In genomic region chr5:157025093-157025698, GRCh38 we compare ENCODE assay signal across 10 cellular contexts. TPM values are rescaled to one million over a fixed set of nuclear protein-coding genes. Genes with fewer than 3 reads are reported as not detected.
DNase-seq lines count a peak whose midpoint lies in the region; ATAC-seq, FAIRE-seq and TF ChIP-seq lines count a peak whose summit lies in the region.
"Had no signal": no experiment of that assay in that cellular context is flagged by ENCODE, and none has a peak within 500 bp of the region (broad histone marks: within the 10 kb centered on the region; RNA-seq: fewer than 3 reads in every experiment).

No MANE protein-coding gene starts in this region.

- intact Hi-C loops in right lobe of liver (cut with DNase I) (no loop called here), HepG2 (cut with micrococcal nuclease; ENCODE audit: unreplicated experiment) (no loop called here), upper lobe of right lung (cut with DNase I) (no loop called here)
- intact Hi-C loops in naive thymus-derived CD4-positive, alpha-beta T cell (cut with micrococcal nuclease), result loop anchor here (1.0 to 10.0 kb wide), 13 partner anchors 14 to 247 kb away; partner anchors contain the start of genes HAVCR2 (in 2 of the 2), ITK (in 1 of the 2) and MED7 (in 1 of the 2)

- H3K27me3 ChIP-seq in right lobe of liver (no peaks in the 10 kb centered on the region), HepG2 (ENCODE audit: control insufficient read depth in 1 of 2, insufficient read depth in 2 of 2, low read length in 2 of 2) (no peaks in the 10 kb centered on the region; a peak in 1 of 5 replicates), upper lobe of right lung (no peaks in the 10 kb centered on the region)
- H3K27me3 ChIP-seq in naive thymus-derived CD4-positive, alpha-beta T cell (ENCODE audit: control insufficient read depth in 2 of 2, insufficient read depth in 2 of 2, low read length in 2 of 2), result no peaks in the 10 kb centered on the region

- CTCF ChIA-PET in HepG2 (lab: Yijun Ruan, JAX; ENCODE audit: low intra/inter-chr PET ratio, low total read pairs), result no interaction called here
- CTCF ChIA-PET in naive thymus-derived CD4-positive, alpha-beta T cell (lab: Charles Lee), result interaction anchor here (0.7 kb wide), 1 partner anchor 107 kb away, joined by 4 read pairs; no protein-coding TSS in a partner anchor

- no peaks in the 10 kb centered on the region for H3K36me3 ChIP-seq in right lobe of liver
- no peaks in the 10 kb centered on the region for H3K36me3 ChIP-seq in HepG2 (replicated peaks in 1 of 2; ENCODE audit: control insufficient read depth in 1 of 2, insufficient read depth in 2 of 2, low read length in 2 of 2)
- no peaks in the 10 kb centered on the region for H3K36me3 ChIP-seq in naive thymus-derived CD4-positive, alpha-beta T cell (ENCODE audit: control insufficient read depth in 2 of 3, insufficient read depth in 3 of 3, low read length in 3 of 3)
- no peaks in the 10 kb centered on the region for H3K36me3 ChIP-seq in upper lobe of right lung

- H3K9me3 ChIP-seq in right lobe of liver, result no peaks in the 10 kb centered on the region
- H3K9me3 ChIP-seq in HepG2 (ENCODE audit: low read length), result no peaks in the 10 kb centered on the region
- no peaks in the 10 kb centered on the region for H3K9me3 ChIP-seq in naive thymus-derived CD4-positive, alpha-beta T cell (ENCODE audit: control insufficient read depth in 2 of 3, low read length in 3 of 3)
- H3K9me3 ChIP-seq in upper lobe of right lung, result no peaks in the 10 kb centered on the region

- ATAC-seq in right lobe of liver (peak; percentile 25 to 43 (median 34)), HepG2 (no peak), upper lobe of right lung (peak; percentile 72), GM21528 (IDR thresholded peaks at IDR 0.05; ENCODE audit: low FRiP score, unreplicated experiment) (no peak)
- ATAC-seq in naive thymus-derived CD4-positive, alpha-beta T cell, result peak; percentile 87

- peak overlapping the region; percentile 57 to 92 (median 86) for H3K27ac Mint-ChIP-seq in naive thymus-derived CD4-positive, alpha-beta T cell
- H3K27ac Mint-ChIP-seq: mesothelial cell of epicardium, type B pancreatic cell had no signal

- no peaks in the 10 kb centered on the region for H3K79me2 ChIP-seq in HepG2 (ENCODE audit: insufficient read depth, low read length)

- in situ Hi-C loops in HepG2 (cut with HindIII; ENCODE audit: extremely low pct_ligation_motif_present, low pct_unique_long_range_greater_than_20kb), result no loop called here

- H3K4me2 ChIP-seq in HepG2 (ENCODE audit: low read depth, low read length), result no peak overlapping the region

- peaks cover 0 to 14% (median 0%) of the 10 kb centered on the region in 11 donors for H3K9me3 Mint-ChIP-seq in naive thymus-derived CD4-positive, alpha-beta T cell
- H3K9me3 Mint-ChIP-seq: mesothelial cell of epicardium, type B pancreatic cell had no signal

- TF ChIP-seq POLR2A in right lobe of liver (IDR thresholded peaks at IDR 0.05), result no peak
- TF ChIP-seq POLR2A in HepG2 (IDR thresholded peaks at IDR 0.05; ENCODE audit: insufficient read depth in 1 of 2, low read depth in 2 of 2, low read length in 2 of 2), result no peak

- H4K20me1 ChIP-seq in HepG2 (ENCODE audit: insufficient read depth, low read length), result no peaks in the 10 kb centered on the region

- POLR2A ChIA-PET in HepG2 (lab: Yijun Ruan, JAX), result no interaction called here
- POLR2A ChIA-PET in naive thymus-derived CD4-positive, alpha-beta T cell (lab: Charles Lee), result interaction anchor here (1.2 kb wide), 1 partner anchor 295 kb away, joined by 3 read pairs; no protein-coding TSS in a partner anchor

- H3K4me1 ChIP-seq in right lobe of liver (no peaks in the 10 kb centered on the region), HepG2 (ENCODE audit: insufficient read depth, low read length) (peaks cover 10% of the 10 kb centered on the region), upper lobe of right lung (no peaks in the 10 kb centered on the region)
- peaks cover 16 to 23% of the 10 kb centered on the region in 2 donors for H3K4me1 ChIP-seq in naive thymus-derived CD4-positive, alpha-beta T cell (ENCODE audit: control insufficient read depth in 2 of 2, insufficient read depth in 2 of 2, low read length in 2 of 2)

- no peak for FAIRE-seq in HepG2 (lab: Jason Lieb, UNC)

- TF ChIP-seq CTCF in right lobe of liver (IDR thresholded peaks at IDR 0.05) (no peak), HepG2 (CRISPR knock-in tag; IDR thresholded peaks at IDR 0.05) (no peak), upper lobe of right lung (IDR thresholded peaks at IDR 0.05) (no peak)

- 60% methylated on average over 3 of the region's 3 CpGs for WGBS in right lobe of liver (ENCODE audit: insufficient coverage, low coverage, low lambda C conversion rate, missing lambda C conversion rate)
- 91% methylated on average over 3 of the region's 3 CpGs for WGBS in HepG2 (ENCODE audit: low lambda C conversion rate)

- no peak for TF ChIP-seq EP300 in HepG2 (IDR thresholded peaks at IDR 0.05; ENCODE audit: low read depth in 2 of 2, low read length in 2 of 2)
- TF ChIP-seq EP300 in HepG2 (CRISPR knock-in tag; IDR thresholded peaks at IDR 0.05; ENCODE audit: borderline replicate concordance), result no peak

- TF ChIP-seq RAD21 in HepG2 (CRISPR knock-in tag; IDR thresholded peaks at IDR 0.05), result no peak

- H3K27me3 Mint-ChIP-seq in naive thymus-derived CD4-positive, alpha-beta T cell, result no peaks in the 10 kb centered on the region

- peaks cover 0 to 37% (median 5%) of the 10 kb centered on the region in 5 donors for H3K36me3 Mint-ChIP-seq in naive thymus-derived CD4-positive, alpha-beta T cell
- H3K36me3 Mint-ChIP-seq: mesothelial cell of epicardium, type B pancreatic cell had no signal

- H3K27ac ChIP-seq in right lobe of liver (no peak overlapping the region), HepG2 (ENCODE audit: extremely low read length, insufficient read depth, low read length) (no peak overlapping the region), upper lobe of right lung (no peak overlapping the region)
- peak overlapping the region; percentile 40 for H3K27ac ChIP-seq in naive thymus-derived CD4-positive, alpha-beta T cell (ENCODE audit: low read depth, low read length)

- H2AFZ ChIP-seq in HepG2 (ENCODE audit: low read length), result no peak overlapping the region

- peaks cover 15 to 89% (median 30%) of the 10 kb centered on the region in 7 donors for H3K4me1 Mint-ChIP-seq in naive thymus-derived CD4-positive, alpha-beta T cell
- H3K4me1 Mint-ChIP-seq: mesothelial cell of epicardium had no signal

- DNase-seq in right lobe of liver, result no peak
- DNase-seq in HepG2 (ENCODE audit: low spot score), result no peak
- DNase-seq in activated CD8-positive, alpha-beta memory T cell treated with anti-CD3 and anti-CD28 coated beads for 4 hours (ENCODE audit: low read depth in 2 of 2), result peak; percentile 43 to 45
- peak in 8 of 9 donors; percentile 11 to 79 (median 56) for DNase-seq in naive thymus-derived CD4-positive, alpha-beta T cell
- DNase-seq in upper lobe of right lung, result no peak
- no peak for DNase-seq in SW 1271 (lab: John Stamatoyannopoulos, UW)
- DNase-seq in Kasumi-1 (lab: John Stamatoyannopoulos, UW), result no peak

- no peak overlapping the region for H3K9ac ChIP-seq in HepG2 (ENCODE audit: insufficient read depth, low read depth, low read length)

- H3K4me3 Mint-ChIP-seq in naive thymus-derived CD4-positive, alpha-beta T cell, result peak overlapping the region; percentile 5 to 66 (median 53)
- H3K4me3 Mint-ChIP-seq: mesothelial cell of epicardium, type B pancreatic cell had no signal

- no TSS peak for BruUV-seq in HepG2 (replicated peaks; lab: Mats Ljungman, UMichigan)

- no peak overlapping the region for H3K4me3 ChIP-seq in right lobe of liver
- no peak overlapping the region for H3K4me3 ChIP-seq in HepG2 (replicated peaks in 1 of 3; ENCODE audit: insufficient read depth in 1 of 3, low read depth in 2 of 3, low read length in 3 of 3)
- H3K4me3 ChIP-seq in naive thymus-derived CD4-positive, alpha-beta T cell (ENCODE audit: low read length), result no peak overlapping the region
- no peak overlapping the region for H3K4me3 ChIP-seq in upper lobe of right lung

RNA-seq across cellular contexts. Expression of gene HAVCR1, which starts 33.7 kb away (rescaled TPM):
- total RNA-seq in right lobe of liver, result under 1 TPM in 3 of 6 experiments, not detected in 3; 0.25 to 0.78 (median 0.42) TPM
- 0.77 and 0.93 TPM in 2 replicates for total RNA-seq in HepG2 (2016; rRNA removed; fragmentation: Illumina TruSeq; extraction: Trizol)
- 0.30 and 0.62 TPM in 2 replicates for total RNA-seq in HepG2 (2016; cell fraction: cytosol; rRNA removed; fragmentation: Illumina TruSeq; extraction: Trizol; ENCODE audit: low read depth)
- total RNA-seq in HepG2 (2016; cell fraction: insoluble cytoplasmic fraction; rRNA removed; fragmentation: Illumina TruSeq; extraction: Trizol), result 0.62 and 1.00 TPM in 2 replicates
- total RNA-seq in HepG2 (2016; cell fraction: membrane; rRNA removed; fragmentation: Illumina TruSeq; extraction: Trizol), result 0.10 and 0.83 TPM in 2 replicates
- total RNA-seq in HepG2 (2016; cell fraction: nucleus; rRNA removed; fragmentation: Illumina TruSeq; extraction: Trizol), result 1.2 TPM in 2 replicates
- polyA plus RNA-seq in HepG2 (2011; rRNA removed), result 12.3 and 14.1 TPM in 2 replicates
- 8.6 and 13.6 TPM in 2 replicates for polyA plus RNA-seq in HepG2 (2011; cell fraction: cytosol; rRNA removed)
- polyA plus RNA-seq in HepG2 (2011; cell fraction: nucleus; rRNA removed), result 7.1 and 8.7 TPM in 2 replicates
- polyA plus RNA-seq in HepG2 (2012), result 3.6 and 4.1 TPM in 2 replicates
- 0.14 TPM in 1 of 2 replicates, not detected in the other for polyA plus RNA-seq in HepG2 (2016; cell fraction: cytosol; fragmentation: Illumina TruSeq; extraction: Trizol; ENCODE audit: low read depth)
- 0.26 and 0.29 TPM in 2 replicates for polyA plus RNA-seq in HepG2 (2016; cell fraction: insoluble cytoplasmic fraction; fragmentation: Illumina TruSeq; extraction: Trizol; ENCODE audit: low read depth)
- not detected in 2 replicates for polyA plus RNA-seq in HepG2 (2016; cell fraction: membrane; fragmentation: Illumina TruSeq; extraction: Trizol; ENCODE audit: low read depth)
- polyA plus RNA-seq in HepG2 (2016; cell fraction: nucleus; fragmentation: Illumina TruSeq; extraction: Trizol; ENCODE audit: insufficient read depth, low read depth), result 1.1 TPM in 1 of 2 replicates, not detected in the other
- polyA minus RNA-seq in HepG2 (2011; rRNA and poly(A)+ RNA removed; ENCODE audit: low replicate concordance), result 0.26 and 32.4 TPM in 2 replicates
- polyA minus RNA-seq in HepG2 (2011; cell fraction: cytosol; rRNA and poly(A)+ RNA removed), result 9.6 and 11.2 TPM in 2 replicates
- polyA minus RNA-seq in HepG2 (2011; cell fraction: nucleus; rRNA and poly(A)+ RNA removed), result 15.2 and 22.1 TPM in 2 replicates
- total RNA-seq in naive thymus-derived CD4-positive, alpha-beta T cell, result 10 to 100 TPM in 2 of 5 experiments, 1 to 10 TPM in 3; 5.1 to 32.3 (median 9.1) TPM
- polyA plus RNA-seq in naive thymus-derived CD4-positive, alpha-beta T cell, result 1 to 10 TPM; 2.1 to 4.6 TPM
- not detected for total RNA-seq in upper lobe of right lung

Comparison
In these comparisons a context has a peak if more than half of its experiments do, and no peak if none do; other contexts are left out.
1. ATAC-seq: peak in right lobe of liver (4 of 4), naive thymus-derived CD4-positive, alpha-beta T cell (single experiment) and upper lobe of right lung (single experiment); none in HepG2 (single experiment) and GM21528 (single experiment).
2. DNase-seq: peak in activated CD8-positive, alpha-beta memory T cell treated with anti-CD3 and anti-CD28 coated beads for 4 hours (2 of 2) and naive thymus-derived CD4-positive, alpha-beta T cell (8 of 9); none in right lobe of liver (0 of 3), HepG2 (single experiment), upper lobe of right lung (single experiment), SW 1271 (0 of 2) and Kasumi-1 (0 of 2).
3. intact Hi-C loops: an anchor here in naive thymus-derived CD4-positive, alpha-beta T cell (1.0 to 10.0 kb wide); none called in right lobe of liver, HepG2 and upper lobe of right lung.